19 cellular contexts compared by ENCODE assay signal in the genomic region with DNA sequence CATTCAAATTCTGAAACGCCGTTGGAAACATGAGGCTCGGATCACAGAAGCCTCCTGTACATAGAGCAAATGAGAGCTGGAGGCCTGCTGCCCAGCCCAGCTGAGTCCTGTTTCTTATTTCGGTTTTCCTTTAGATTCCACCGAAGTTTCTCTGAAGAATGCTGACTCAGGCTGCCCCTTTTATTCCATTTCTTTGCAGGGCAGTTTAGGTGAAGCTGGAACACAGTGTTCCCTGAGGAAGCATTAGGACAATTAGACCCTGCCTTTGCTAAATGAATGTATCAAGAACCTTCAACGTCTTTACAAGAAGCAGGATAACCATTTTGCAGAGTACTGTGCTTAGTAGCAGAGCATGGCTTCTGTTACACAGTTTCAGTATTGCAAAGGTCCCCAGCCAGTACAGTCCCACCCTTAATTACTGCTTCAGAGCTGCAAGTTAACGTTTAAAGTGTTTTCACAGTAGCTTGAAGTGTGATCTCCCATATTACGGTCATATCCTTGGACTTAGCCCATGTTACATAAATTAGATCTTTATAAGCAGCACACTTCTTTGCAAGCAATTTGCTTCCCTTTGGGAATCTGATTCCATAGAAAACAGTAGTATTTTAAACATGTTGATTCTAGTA.
DNase-seq lines count a peak whose midpoint lies in the region; ATAC-seq and TF ChIP-seq lines count a peak whose summit lies in the region.
"Had no signal": no experiment of that assay in that cellular context is flagged by ENCODE, and none has a peak within 500 bp of the region (broad histone marks: within the 10 kb centered on the region; RNA-seq: fewer than 3 reads in every experiment).

No MANE protein-coding gene starts in this region.

- no peaks in the 10 kb centered on the region for H3K9me3 ChIP-seq in adipocyte (ENCODE audit: control insufficient read depth, low read length)
- H3K9me3 ChIP-seq in neural progenitor cell (ENCODE audit: low read depth) = no peaks in the 10 kb centered on the region
- H3K9me3 ChIP-seq: Peyer's patch had no signal

- peaks cover 49% of the 10 kb centered on the region for H3K79me2 ChIP-seq in neural progenitor cell (ENCODE audit: low read depth)

- H3K9me3 Mint-ChIP-seq in nephron (peaks cover 6% of the 10 kb centered on the region), neural progenitor cell (peaks cover 5% of the 10 kb centered on the region)
- H3K9me3 Mint-ChIP-seq: CD8-positive, alpha-beta T cell; GM23338 had no signal

- H3K36me3 ChIP-seq in adipocyte (ENCODE audit: control insufficient read depth, insufficient read depth, low read length, severe bottlenecking) = no peaks in the 10 kb centered on the region
- no peaks in the 10 kb centered on the region for H3K36me3 ChIP-seq in neural progenitor cell
- H3K36me3 ChIP-seq: Peyer's patch had no signal

- H4K20me1 ChIP-seq in neural progenitor cell (ENCODE audit: low read depth) = peaks cover 67% of the 10 kb centered on the region

- no peak overlapping the region for H2AFZ ChIP-seq in neural progenitor cell (replicated peaks)
- H2AFZ ChIP-seq: GM23338 had no signal

- H3K9ac ChIP-seq in adipocyte (ENCODE audit: low read length) = no peak overlapping the region
- H3K9ac ChIP-seq in neural progenitor cell = no peak overlapping the region
- H3K9ac ChIP-seq: BLaER1 treated with 17β-estradiol and CSF1 and Interleukin-3, amounts not matched to agents 10 nM and 100 nM had no signal

- H3K4me1 ChIP-seq in adipocyte (ENCODE audit: control insufficient read depth, insufficient read depth, low read length) = peaks cover 8% of the 10 kb centered on the region
- peaks cover 8% of the 10 kb centered on the region for H3K4me1 ChIP-seq in neural progenitor cell
- H3K4me1 ChIP-seq: Peyer's patch had no signal

- H3K4me3 ChIP-seq in adipocyte (ENCODE audit: low read length) (peak overlapping the region; percentile 25), fibroblast of villous mesenchyme (ENCODE audit: low read depth, low read length) (no peak overlapping the region), neural progenitor cell (no peak overlapping the region)
- H3K4me3 ChIP-seq: BLaER1 treated with 17β-estradiol and CSF1 and Interleukin-3, amounts not matched to agents 10 nM and 100 nM; GM12878; GM23338; Peyer's patch had no signal

- H3K4me3 Mint-ChIP-seq in nephron = no peak overlapping the region
- no peak overlapping the region for H3K4me3 Mint-ChIP-seq in neural progenitor cell
- H3K4me3 Mint-ChIP-seq: CD8-positive, alpha-beta T cell; GM23338 had no signal

- H3K4me1 Mint-ChIP-seq in nephron = peaks cover 13% of the 10 kb centered on the region
- peaks cover 13% of the 10 kb centered on the region for H3K4me1 Mint-ChIP-seq in neural progenitor cell

- no peak for DNase-seq in adipocyte (ENCODE audit: low read depth)
- peak; percentile 43 for DNase-seq in fibroblast of villous mesenchyme (ENCODE audit: low read depth)
- DNase-seq in neural progenitor cell (ENCODE audit: low spot score) = no peak
- DNase-seq: CD8-positive, alpha-beta T cell; DND-41; HCEC 1CT; KG1; NCI-H1092 treated with DMSO at 0.1 percent for 48 hours; NCI-H1436 treated with DMSO at 0.1 percent for 48 hours; NCI-H1930; Peyer's patch had no signal

- H3K27ac ChIP-seq in cingulate gyrus (ENCODE audit: low read depth, low read length) (peak overlapping the region; percentile 29), neural progenitor cell (no peak overlapping the region)
- H3K27ac ChIP-seq: BLaER1 treated with 17β-estradiol and CSF1 and Interleukin-3, amounts not matched to agents 10 nM and 100 nM had no signal

- H3K27me3 Mint-ChIP-seq in nephron (ENCODE audit: low read depth) (no peaks in the 10 kb centered on the region), neural progenitor cell (ENCODE audit: insufficient read depth, low read depth) (peaks cover 6% of the 10 kb centered on the region)

- peak overlapping the region in 2 of 3 experiments; percentile 7 to 9 for H3K27ac Mint-ChIP-seq in nephron
- no peak overlapping the region for H3K27ac Mint-ChIP-seq in neural progenitor cell
- H3K27ac Mint-ChIP-seq: CD8-positive, alpha-beta T cell; GM23338 had no signal

- no peaks in the 10 kb centered on the region for H3F3A ChIP-seq in neural progenitor cell (ENCODE audit: low read depth)

- no peak for ATAC-seq in GM18868 (IDR thresholded peaks at IDR 0.05; ENCODE audit: unreplicated experiment)
- ATAC-seq in GM18519 (IDR thresholded peaks at IDR 0.05; ENCODE audit: low FRiP score, unreplicated experiment) = no peak
- no peak for ATAC-seq in HG03025 (IDR thresholded peaks at IDR 0.05; ENCODE audit: low FRiP score, unreplicated experiment)
- ATAC-seq: CD8-positive, alpha-beta T cell; GM12878; GM23338 had no signal

- peaks cover 10% of the 10 kb centered on the region for H3K36me3 Mint-ChIP-seq in nephron (ENCODE audit: low read depth)
- peaks cover 11% of the 10 kb centered on the region for H3K36me3 Mint-ChIP-seq in neural progenitor cell
- H3K36me3 Mint-ChIP-seq: CD8-positive, alpha-beta T cell had no signal

- H3K4me2 ChIP-seq in neural progenitor cell = no peak overlapping the region
- H3K4me2 ChIP-seq: BLaER1 treated with 17β-estradiol and CSF1 and Interleukin-3, amounts not matched to agents 10 nM and 100 nM; GM23338 had no signal

- H3K27me3 ChIP-seq in adipocyte (replicated peaks; ENCODE audit: control insufficient read depth, insufficient read depth, low read length) (no peaks in the 10 kb centered on the region), neural progenitor cell (no peaks in the 10 kb centered on the region)
- H3K27me3 ChIP-seq: BLaER1 treated with 17β-estradiol and CSF1 and Interleukin-3, amounts not matched to agents 10 nM and 100 nM; Peyer's patch had no signal

- TF ChIP-seq CTCF in fibroblast of villous mesenchyme (IDR thresholded peaks at IDR 0.05; ENCODE audit: insufficient read depth, low read depth, low read length) (no peak), nephron (IDR thresholded peaks at IDR 0.05; ENCODE audit: unreplicated experiment in 3 of 3) (no peak), neural progenitor cell (IDR thresholded peaks at IDR 0.05) (no peak)
